In the genomic region with DNA sequence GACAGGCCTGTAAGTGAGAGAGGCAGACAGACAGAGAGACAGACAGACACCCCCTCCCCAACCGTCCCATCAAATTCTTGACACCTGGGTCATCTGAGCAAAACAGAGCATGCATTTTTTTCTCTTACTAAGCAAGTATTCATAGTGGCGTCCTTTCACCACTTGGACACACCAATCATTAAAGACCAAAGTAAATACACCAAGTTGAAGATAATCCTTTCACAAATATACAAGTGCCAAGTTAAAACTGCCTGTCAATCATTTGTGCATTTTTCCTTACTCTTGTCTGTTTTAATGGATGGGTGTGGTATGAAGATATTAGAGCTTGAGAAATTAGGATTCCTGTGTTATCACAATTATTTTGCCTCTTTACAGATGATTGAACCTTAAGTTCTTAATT, we compare ENCODE assay signal across 32 cellular contexts.
"Had no signal": no experiment of that assay in that cellular context is flagged by ENCODE, and none has a peak within 500 bp of the region (broad histone marks: within the 10 kb centered on the region; RNA-seq: fewer than 3 reads in every experiment).

No MANE protein-coding gene starts in this region.

- H3K27ac ChIP-seq: body of pancreas, coronary artery, dorsolateral prefrontal cortex, gastrocnemius medialis, left ventricle myocardium inferior, prostate gland, uterus had no signal

- H3K4me1 Mint-ChIP-seq: activated CD4-positive, alpha-beta T cell treated with anti-CD3 and anti-CD28 coated beads for 36 hours; natural killer cell; stimulated activated memory B cell treated with anti-CD40 and anti-IgM and Interleukin-4, amounts not matched to agents 10 μg/mL and 1 μg/mL and 100 μg/mL, for 72 hours; stimulated activated naive CD8-positive, alpha-beta T cell treated with anti-CD3 and anti-CD28 coated beads, Interleukin-15, amount 100 ng/mL, for 72 hours had no signal

- ATAC-seq: activated CD4-positive, alpha-beta T cell treated with anti-CD3 and anti-CD28 coated beads for 36 hours; activated naive CD4-positive, alpha-beta T cell treated with anti-CD3 and anti-CD28 coated beads, Interleukin-2, amount 50 U/mL, for 72 hours; activated T-cell treated with anti-CD3 and anti-CD28 coated beads, Interleukin-2, amount 50 U/mL, for 72 hours; body of pancreas; gastrocnemius medialis; natural killer cell; stimulated activated memory B cell treated with anti-CD40 and anti-IgM and Interleukin-4, amounts not matched to agents 10 μg/mL and 1 μg/mL and 100 μg/mL, for 72 hours; stimulated activated naive CD8-positive, alpha-beta T cell treated with anti-CD3 and anti-CD28 coated beads, Interleukin-15, amount 100 ng/mL, for 72 hours had no signal

- H3K4me3 Mint-ChIP-seq: activated CD4-positive, alpha-beta T cell treated with anti-CD3 and anti-CD28 coated beads for 36 hours; activated T-cell treated with anti-CD3 and anti-CD28 coated beads, Interleukin-2, amount 50 U/mL, for 72 hours; natural killer cell; stimulated activated memory B cell treated with anti-CD40 and anti-IgM and Interleukin-4, amounts not matched to agents 10 μg/mL and 1 μg/mL and 100 μg/mL, for 72 hours; stimulated activated naive CD8-positive, alpha-beta T cell treated with anti-CD3 and anti-CD28 coated beads, Interleukin-15, amount 100 ng/mL, for 72 hours; type B pancreatic cell had no signal

- H3K9me3 Mint-ChIP-seq: activated naive CD4-positive, alpha-beta T cell treated with anti-CD3 and anti-CD28 coated beads, Interleukin-2, amount 50 U/mL, for 72 hours; activated T-cell treated with anti-CD3 and anti-CD28 coated beads, Interleukin-2, amount 50 U/mL, for 72 hours; natural killer cell; stimulated activated memory B cell treated with anti-CD40 and anti-IgM and Interleukin-4, amounts not matched to agents 10 μg/mL and 1 μg/mL and 100 μg/mL, for 72 hours; stimulated activated naive CD8-positive, alpha-beta T cell treated with anti-CD3 and anti-CD28 coated beads, Interleukin-15, amount 100 ng/mL, for 72 hours; type B pancreatic cell had no signal

- H3K9me3 ChIP-seq: body of pancreas, gastrocnemius medialis, left ventricle myocardium inferior, prostate gland, uterus had no signal

- H3K27me3 ChIP-seq: body of pancreas, gastrocnemius medialis, uterus had no signal

- H3K4me2 ChIP-seq: smooth muscle cell had no signal

- H3K27me3 Mint-ChIP-seq: activated CD4-positive, alpha-beta T cell treated with anti-CD3 and anti-CD28 coated beads for 36 hours; stimulated activated memory B cell treated with anti-CD40 and anti-IgM and Interleukin-4, amounts not matched to agents 10 μg/mL and 1 μg/mL and 100 μg/mL, for 72 hours; type B pancreatic cell had no signal

- DNase-seq: activated CD4-positive, alpha-beta T cell treated with anti-CD3 and anti-CD28 coated beads for 36 hours; activated CD4-positive, alpha-beta T cell treated with anti-CD3 and anti-CD28 coated beads, Interleukin-2, amount 50 U/mL, for 4 hours; activated CD4-positive, CD25-positive, alpha-beta regulatory T cell; activated naive CD4-positive, alpha-beta T cell; activated T-cell treated with anti-CD3 and anti-CD28 coated beads for 4 hours; activated T-cell treated with anti-CD3 and anti-CD28 coated beads, Interleukin-2, amount 50 U/mL, for 72 hours; anterior cingulate cortex; body of pancreas; cerebellar nuclear complex; dorsolateral prefrontal cortex; effector memory CD4-positive, alpha-beta T cell; erythroblast; gastrocnemius medialis; glutamatergic neuron; islet precursor cell; left ventricle myocardium inferior; mesendoderm; natural killer cell; retina; stimulated activated CD4-positive, alpha-beta T cell treated with anti-CD3 and anti-CD28 coated beads, Interleukin-1b, Interleukin-23, amount 100 ng/mL, for 48 hours; stimulated activated CD4-positive, alpha-beta T cell treated with anti-CD3 and anti-CD28 coated beads, Interleukin-4, amount 100 ng/mL, for 4 hours; stimulated activated CD8-positive, alpha-beta memory T cell treated with anti-CD3 and anti-CD28 coated beads, Interleukin-4, amount 100 ng/mL, for 48 hours; stimulated activated naive CD8-positive, alpha-beta T cell treated with anti-CD3 and anti-CD28 coated beads, Interleukin-15, amount 100 ng/mL, for 72 hours; substantia nigra; uterus had no signal

- H3K36me3 ChIP-seq: gastrocnemius medialis, left ventricle myocardium inferior, prostate gland, uterus had no signal

- H3K27ac Mint-ChIP-seq: activated CD4-positive, alpha-beta T cell treated with anti-CD3 and anti-CD28 coated beads for 36 hours; activated naive CD4-positive, alpha-beta T cell treated with anti-CD3 and anti-CD28 coated beads, Interleukin-2, amount 50 U/mL, for 72 hours; activated T-cell treated with anti-CD3 and anti-CD28 coated beads, Interleukin-2, amount 50 U/mL, for 72 hours; natural killer cell; stimulated activated memory B cell treated with anti-CD40 and anti-IgM and Interleukin-4, amounts not matched to agents 10 μg/mL and 1 μg/mL and 100 μg/mL, for 72 hours; type B pancreatic cell had no signal

- H3K36me3 Mint-ChIP-seq: activated naive CD4-positive, alpha-beta T cell treated with anti-CD3 and anti-CD28 coated beads, Interleukin-2, amount 50 U/mL, for 72 hours; natural killer cell; stimulated activated memory B cell treated with anti-CD40 and anti-IgM and Interleukin-4, amounts not matched to agents 10 μg/mL and 1 μg/mL and 100 μg/mL, for 72 hours; type B pancreatic cell had no signal

- H3K4me3 ChIP-seq: body of pancreas, coronary artery, dorsolateral prefrontal cortex, gastrocnemius medialis, left ventricle myocardium inferior, lung, prostate gland, smooth muscle cell, uterus had no signal

- H3K4me1 ChIP-seq: body of pancreas, gastrocnemius medialis, prostate gland, uterus had no signal
